Comparison of ENCODE assay signal across 8 cellular contexts in the genomic region with DNA sequence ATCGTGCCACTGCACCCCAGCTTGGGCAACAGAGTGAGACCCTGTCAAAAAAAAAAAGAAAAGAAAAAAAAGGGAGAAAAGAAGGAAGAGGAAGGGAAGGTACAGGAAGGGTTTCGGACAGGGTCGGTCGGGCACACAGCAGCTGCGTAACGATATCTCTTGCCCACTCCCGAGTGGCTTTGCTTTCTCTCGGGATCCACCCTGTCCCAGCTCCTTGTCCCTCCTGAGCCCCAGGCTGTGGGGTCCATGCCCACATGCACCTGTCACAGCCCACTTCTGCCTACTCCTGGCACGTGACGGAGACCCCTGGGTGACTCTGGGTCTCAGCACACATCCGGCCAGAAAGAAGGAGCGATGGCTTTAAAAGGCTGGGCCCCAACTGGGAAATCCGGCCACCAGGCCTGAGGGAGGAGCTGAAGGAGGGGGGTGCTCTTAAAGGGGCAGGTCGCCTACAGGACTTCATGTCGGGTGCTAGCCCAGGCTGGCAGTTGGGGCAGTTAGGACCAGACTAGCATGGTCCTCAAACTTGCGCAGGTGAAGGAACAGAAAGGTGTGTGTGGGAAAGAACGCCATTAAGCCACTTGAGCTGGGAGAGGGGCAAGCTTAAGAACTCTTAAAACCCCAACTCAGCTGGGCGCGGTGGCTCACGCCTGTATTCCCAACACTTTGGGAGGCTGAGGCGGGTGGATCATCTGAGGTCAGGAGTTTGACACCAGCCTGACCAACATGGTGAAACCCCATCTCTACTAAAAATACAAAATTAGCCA. TPM values are rescaled to one million over a fixed set of nuclear protein-coding genes. Genes with fewer than 3 reads are reported as not detected.
A peak's percentile ranks its signal among the peaks of the same experiment; 100 is the strongest.
DNase-seq lines count a peak whose midpoint lies in the region; ATAC-seq lines count a peak whose summit lies in the region.

Gene GHDC, minus strand, starts transcription at position 362 of the 767 bp plus-strand sequence. CDS start 913 bp downstream, outside the sequence.

- peak; percentile 75 to 86 (median 83) for DNase-seq in NCI-H1417 (lab: John Stamatoyannopoulos, UW)
- no peak for DNase-seq in NCI-H1417 treated with DMSO at 0.1 percent for 48 hours (lab: John Stamatoyannopoulos, UW)
- peak; percentile 49 to 81 for DNase-seq in NCI-H446 (lab: John Stamatoyannopoulos, UW)
- DNase-seq in cerebellum (ENCODE audit: low spot score) = peak; percentile 94
- peak; percentile 81 for DNase-seq in kidney tubule cell (ENCODE audit: low spot score)
- peak; percentile 53 to 56 for DNase-seq in stimulated activated CD4-positive, alpha-beta T cell treated with anti-CD3 and anti-CD28 coated beads, Interleukin-1b, Interleukin-23, amount 100 ng/mL, for 1 hour (ENCODE audit: low read depth in 2 of 2)

- peak; percentile 83 for ATAC-seq in HG03066 (IDR thresholded peaks at IDR 0.05; ENCODE audit: low read depth, unreplicated experiment)
- ATAC-seq in activated CD4-positive, CD25-positive, alpha-beta regulatory T cell treated with anti-CD3 and anti-CD28 coated beads, Interleukin-2, amount 50 U/mL, for 24 hours = peak; percentile 97 to 99

RNA-seq across cellular contexts. Expression of gene GHDC, which starts in this region (rescaled TPM):
- total RNA-seq in cerebellum = 4.7 TPM
